ENCODE assay signal across 38 cellular contexts in genomic region chr2:126177479-126177878, GRCh38.
"Had no signal": no experiment of that assay in that cellular context is flagged by ENCODE, and none has a peak within 500 bp of the region (broad histone marks: within the 10 kb centered on the region; RNA-seq: fewer than 3 reads in every experiment).

No MANE protein-coding gene starts in this region.

- H3K36me3 ChIP-seq: adrenal gland, ascending aorta, brain microvascular endothelial cell, breast epithelium, cardiac muscle cell had no signal

- H3K9me3 Mint-ChIP-seq: activated naive CD4-positive, alpha-beta T cell treated with anti-CD3 and anti-CD28 coated beads for 36 hours; activated naive CD4-positive, alpha-beta T cell treated with anti-CD3 and anti-CD28 coated beads, Interleukin-2, amount 10 ng/mL, durations not matched to agents 7 days and 5 days; activated naive CD4-positive, alpha-beta T cell treated with anti-CD3 and anti-CD28 coated beads, Interleukin-2, amount 50 U/mL, for 24 hours; activated naive CD4-positive, alpha-beta T cell treated with anti-CD3 and anti-CD28 coated beads, Interleukin-2, amount 50 U/mL, for 72 hours; activated naive CD8-positive, alpha-beta T cell treated with anti-CD3 and anti-CD28 coated beads for 36 hours; activated naive CD8-positive, alpha-beta T cell treated with anti-CD3 and anti-CD28 coated beads, Interleukin-2, amount 10 ng/mL, durations not matched to agents 7 days and 5 days; activated T-cell treated with anti-CD3 and anti-CD28 coated beads, Interleukin-2, amount 50 U/mL, for 24 hours; activated T-cell treated with anti-CD3 and anti-CD28 coated beads, Interleukin-2, amount 50 U/mL, for 4 hours; activated T-cell treated with anti-CD3 and anti-CD28 coated beads, Interleukin-2, amount 50 U/mL, for 72 hours; activated T-helper 1 cell treated with anti-CD3 and anti-CD28 coated beads, Interleukin-12 subunit alpha, Interleukin-12 subunit beta, Interleukin-2, Interleukin-4 antibody, amounts not matched to agents 30 ng/mL and 10 ng/mL and 1 ng/mL, durations not matched to agents 14 hours and 24 hours and 36 hours; activated T-helper 17 cell treated with anti-CD3 and anti-CD28 coated beads, Interleukin-2, amount 50 U/mL, for 72 hours; activated T-helper 2 cell treated with anti-CD3 and anti-CD28 coated beads, Interferon-gamma antibody, Interleukin-2, Interleukin-4, amounts not matched to agents 10 μg/mL and 5 μg/mL and 100 μg/mL, durations not matched to agents 14 hours and 24 hours and 36 hours; brain; central memory CD8-positive, alpha-beta T cell had no signal

- H3K27ac ChIP-seq: adrenal gland, ascending aorta, body of pancreas, brain microvascular endothelial cell, breast epithelium, cardiac muscle cell had no signal

- DNase-seq: activated effector memory CD4-positive, alpha-beta T cell treated with anti-CD3 and anti-CD28 coated beads, Interleukin-2, amount 50 U/mL, for 16 hours; activated effector memory CD4-positive, alpha-beta T cell treated with Interleukin-2 at 50 U/mL for 16 hours; activated gamma-delta T cell; activated gamma-delta T cell treated with Interleukin-2 at 50 U/mL for 16 hours; activated naive CD4-positive, alpha-beta T cell; activated naive CD4-positive, alpha-beta T cell treated with anti-CD3 and anti-CD28 coated beads for 36 hours; activated naive CD4-positive, alpha-beta T cell treated with anti-CD3 and anti-CD28 coated beads, Interleukin-2, amount 10 ng/mL, durations not matched to agents 7 days and 5 days; activated naive CD4-positive, alpha-beta T cell treated with anti-CD3 and anti-CD28 coated beads, Interleukin-2, amount 50 U/mL, for 16 hours; activated naive CD4-positive, alpha-beta T cell treated with Interleukin-2 at 50 U/mL for 16 hours; activated naive CD8-positive, alpha-beta T cell treated with anti-CD3 and anti-CD28 coated beads for 36 hours; activated naive CD8-positive, alpha-beta T cell treated with anti-CD3 and anti-CD28 coated beads, Interleukin-2, amount 10 ng/mL, durations not matched to agents 7 days and 5 days; activated naive CD8-positive, alpha-beta T cell treated with anti-CD3 and anti-CD28 coated beads, Interleukin-2, amount 50 U/mL, for 24 hours; activated T-cell treated with anti-CD3 and anti-CD28 coated beads, Interleukin-2, amount 50 U/mL, for 1 hour; activated T-cell treated with anti-CD3 and anti-CD28 coated beads, Interleukin-2, amount 50 U/mL, for 24 hours; activated T-cell treated with anti-CD3 and anti-CD28 coated beads, Interleukin-2, amount 50 U/mL, for 4 hours; activated T-cell treated with anti-CD3 and anti-CD28 coated beads, Interleukin-2, amount 50 U/mL, for 48 hours; activated T-cell treated with anti-CD3 and anti-CD28 coated beads, Interleukin-2, amount 50 U/mL, for 72 hours; adrenal gland; amniotic stem cell; amygdala; anterior cingulate cortex; aorta; body of pancreas; brain microvascular endothelial cell; caudate nucleus; central memory CD4-positive, alpha-beta T cell; cerebellar nuclear complex had no signal

- H3K27me3 Mint-ChIP-seq: activated naive CD4-positive, alpha-beta T cell treated with anti-CD3 and anti-CD28 coated beads, Interleukin-2, amount 10 ng/mL, durations not matched to agents 7 days and 5 days; activated naive CD4-positive, alpha-beta T cell treated with anti-CD3 and anti-CD28 coated beads, Interleukin-2, amount 50 U/mL, for 24 hours; activated naive CD8-positive, alpha-beta T cell; activated naive CD8-positive, alpha-beta T cell treated with anti-CD3 and anti-CD28 coated beads for 36 hours; activated naive CD8-positive, alpha-beta T cell treated with anti-CD3 and anti-CD28 coated beads, Interleukin-2, amount 10 ng/mL, durations not matched to agents 7 days and 5 days; activated naive CD8-positive, alpha-beta T cell treated with anti-CD3 and anti-CD28 coated beads, Interleukin-2, amount 50 U/mL, for 24 hours; activated T-cell treated with anti-CD3 and anti-CD28 coated beads, Interleukin-2, amount 50 U/mL, for 24 hours; activated T-helper 17 cell treated with anti-CD3 and anti-CD28 coated beads, Interleukin-2, amount 50 U/mL, for 72 hours; brain; central memory CD8-positive, alpha-beta T cell had no signal

- H3K27me3 ChIP-seq: adrenal gland, ascending aorta, body of pancreas, brain microvascular endothelial cell, breast epithelium, cardiac muscle cell had no signal

- H3K9me3 ChIP-seq: adrenal gland, ascending aorta, body of pancreas, breast epithelium had no signal

- H3K36me3 Mint-ChIP-seq: activated naive CD4-positive, alpha-beta T cell treated with anti-CD3 and anti-CD28 coated beads, Interleukin-2, amount 10 ng/mL, durations not matched to agents 7 days and 5 days; activated naive CD4-positive, alpha-beta T cell treated with anti-CD3 and anti-CD28 coated beads, Interleukin-2, amount 50 U/mL, for 24 hours; activated naive CD4-positive, alpha-beta T cell treated with anti-CD3 and anti-CD28 coated beads, Interleukin-2, amount 50 U/mL, for 72 hours; activated naive CD8-positive, alpha-beta T cell; activated naive CD8-positive, alpha-beta T cell treated with anti-CD3 and anti-CD28 coated beads for 36 hours; activated naive CD8-positive, alpha-beta T cell treated with anti-CD3 and anti-CD28 coated beads, Interleukin-2, amount 10 ng/mL, durations not matched to agents 7 days and 5 days; brain had no signal

- H3K4me3 ChIP-seq: adrenal gland, ascending aorta, body of pancreas, breast epithelium, cardiac muscle cell had no signal

- H3K4me3 Mint-ChIP-seq: activated naive CD4-positive, alpha-beta T cell treated with anti-CD3 and anti-CD28 coated beads for 36 hours; activated naive CD4-positive, alpha-beta T cell treated with anti-CD3 and anti-CD28 coated beads, Interleukin-2, amount 10 ng/mL, durations not matched to agents 7 days and 5 days; activated naive CD4-positive, alpha-beta T cell treated with anti-CD3 and anti-CD28 coated beads, Interleukin-2, amount 50 U/mL, for 24 hours; activated naive CD8-positive, alpha-beta T cell; activated naive CD8-positive, alpha-beta T cell treated with anti-CD3 and anti-CD28 coated beads for 36 hours; activated naive CD8-positive, alpha-beta T cell treated with anti-CD3 and anti-CD28 coated beads, Interleukin-2, amount 10 ng/mL, durations not matched to agents 7 days and 5 days; activated naive CD8-positive, alpha-beta T cell treated with anti-CD3 and anti-CD28 coated beads, Interleukin-2, amount 50 U/mL, for 24 hours; activated T-cell treated with anti-CD3 and anti-CD28 coated beads, Interleukin-2, amount 50 U/mL, for 24 hours; activated T-cell treated with anti-CD3 and anti-CD28 coated beads, Interleukin-2, amount 50 U/mL, for 4 hours; activated T-cell treated with anti-CD3 and anti-CD28 coated beads, Interleukin-2, amount 50 U/mL, for 72 hours; activated T-helper 1 cell treated with anti-CD3 and anti-CD28 coated beads, Interleukin-12 subunit alpha, Interleukin-12 subunit beta, Interleukin-2, Interleukin-4 antibody, amounts not matched to agents 30 ng/mL and 10 ng/mL and 1 ng/mL, durations not matched to agents 14 hours and 24 hours and 36 hours; activated T-helper 17 cell treated with anti-CD3 and anti-CD28 coated beads, Interleukin-2, amount 50 U/mL, for 72 hours; brain; central memory CD8-positive, alpha-beta T cell had no signal

- H3K27ac Mint-ChIP-seq: activated naive CD4-positive, alpha-beta T cell treated with anti-CD3 and anti-CD28 coated beads for 36 hours; activated naive CD4-positive, alpha-beta T cell treated with anti-CD3 and anti-CD28 coated beads, Interleukin-2, amount 10 ng/mL, durations not matched to agents 7 days and 5 days; activated naive CD4-positive, alpha-beta T cell treated with anti-CD3 and anti-CD28 coated beads, Interleukin-2, amount 50 U/mL, for 24 hours; activated naive CD4-positive, alpha-beta T cell treated with anti-CD3 and anti-CD28 coated beads, Interleukin-2, amount 50 U/mL, for 72 hours; activated naive CD8-positive, alpha-beta T cell; activated naive CD8-positive, alpha-beta T cell treated with anti-CD3 and anti-CD28 coated beads for 36 hours; activated naive CD8-positive, alpha-beta T cell treated with anti-CD3 and anti-CD28 coated beads, Interleukin-2, amount 10 ng/mL, durations not matched to agents 7 days and 5 days; activated naive CD8-positive, alpha-beta T cell treated with anti-CD3 and anti-CD28 coated beads, Interleukin-2, amount 50 U/mL, for 24 hours; activated T-cell treated with anti-CD3 and anti-CD28 coated beads, Interleukin-2, amount 50 U/mL, for 24 hours; activated T-cell treated with anti-CD3 and anti-CD28 coated beads, Interleukin-2, amount 50 U/mL, for 72 hours; activated T-helper 1 cell treated with anti-CD3 and anti-CD28 coated beads, Interleukin-12 subunit alpha, Interleukin-12 subunit beta, Interleukin-2, Interleukin-4 antibody, amounts not matched to agents 30 ng/mL and 10 ng/mL and 1 ng/mL, durations not matched to agents 14 hours and 24 hours and 36 hours; activated T-helper 17 cell treated with anti-CD3 and anti-CD28 coated beads, Interleukin-2, amount 50 U/mL, for 72 hours; activated T-helper 2 cell treated with anti-CD3 and anti-CD28 coated beads, Interferon-gamma antibody, Interleukin-2, Interleukin-4, amounts not matched to agents 10 μg/mL and 5 μg/mL and 100 μg/mL, durations not matched to agents 14 hours and 24 hours and 36 hours; brain had no signal

- H3K4me1 Mint-ChIP-seq: activated naive CD4-positive, alpha-beta T cell treated with anti-CD3 and anti-CD28 coated beads, Interleukin-2, amount 10 ng/mL, durations not matched to agents 7 days and 5 days; activated naive CD4-positive, alpha-beta T cell treated with anti-CD3 and anti-CD28 coated beads, Interleukin-2, amount 50 U/mL, for 24 hours; activated naive CD8-positive, alpha-beta T cell treated with anti-CD3 and anti-CD28 coated beads for 36 hours; activated naive CD8-positive, alpha-beta T cell treated with anti-CD3 and anti-CD28 coated beads, Interleukin-2, amount 10 ng/mL, durations not matched to agents 7 days and 5 days; activated naive CD8-positive, alpha-beta T cell treated with anti-CD3 and anti-CD28 coated beads, Interleukin-2, amount 50 U/mL, for 24 hours; activated T-helper 17 cell treated with anti-CD3 and anti-CD28 coated beads, Interleukin-2, amount 50 U/mL, for 72 hours; brain; central memory CD8-positive, alpha-beta T cell had no signal

- H3K4me1 ChIP-seq: adrenal gland, ascending aorta, body of pancreas, breast epithelium had no signal
